ENCODE assay signal across 35 cellular contexts in genomic region chr4:1756079-1756478, GRCh38. TPM values are rescaled to one million over a fixed set of nuclear protein-coding genes. Genes with fewer than 3 reads are reported as not detected.
"Had no signal": no experiment of that assay in that cellular context is flagged by ENCODE, and none has a peak within 500 bp of the region (broad histone marks: within the 10 kb centered on the region; RNA-seq: fewer than 3 reads in every experiment).

No MANE protein-coding gene starts in this region.

- H3K4me1 ChIP-seq: adrenal gland, ascending aorta had no signal

- H3K9me3 Mint-ChIP-seq: activated naive CD4-positive, alpha-beta T cell treated with anti-CD3 and anti-CD28 coated beads for 36 hours; activated naive CD8-positive, alpha-beta T cell treated with anti-CD3 and anti-CD28 coated beads for 36 hours; brain; effector memory CD8-positive, alpha-beta T cell; natural killer cell treated with Interleukin-12 subunit alpha and Interleukin-12 subunit beta and Interleukin-15 and Interleukin-18, amount 100 ng/mL, for 72 hours; stimulated activated effector memory CD8-positive, alpha-beta T cell treated with anti-CD3 and anti-CD28 coated beads, Interleukin-12 subunit alpha, Interleukin-12 subunit beta, amount 100 ng/mL, for 72 hours; stimulated activated naive CD8-positive, alpha-beta T cell treated with anti-CD3 and anti-CD28 coated beads, Interleukin-15, Interleukin-2, amounts not matched to agents 100 ng/mL and 50 ng/mL, for 24 hours had no signal

- H3K4me3 Mint-ChIP-seq: activated naive CD4-positive, alpha-beta T cell treated with anti-CD3 and anti-CD28 coated beads for 36 hours; activated naive CD8-positive, alpha-beta T cell treated with anti-CD3 and anti-CD28 coated beads for 36 hours; brain; effector memory CD8-positive, alpha-beta T cell; natural killer cell treated with Interleukin-12 subunit alpha and Interleukin-12 subunit beta and Interleukin-15 and Interleukin-18, amount 100 ng/mL, for 72 hours; stimulated activated effector memory CD8-positive, alpha-beta T cell treated with anti-CD3 and anti-CD28 coated beads, Interleukin-12 subunit alpha, Interleukin-12 subunit beta, amount 100 ng/mL, for 72 hours; stimulated activated naive CD8-positive, alpha-beta T cell treated with anti-CD3 and anti-CD28 coated beads, Interleukin-15, Interleukin-2, amounts not matched to agents 100 ng/mL and 50 ng/mL, for 24 hours had no signal

- H3K27ac ChIP-seq: ascending aorta, cardiac muscle cell, colonic mucosa, heart left ventricle, lower lobe of right lung, neutrophil, ovary, thoracic aorta, uterus had no signal

- DNase-seq: activated CD4-positive, alpha-beta T cell treated with anti-CD3 and anti-CD28 coated beads for 4 hours; activated CD4-positive, alpha-beta T cell treated with anti-CD3 and anti-CD28 coated beads, Interleukin-2, amount 50 U/mL, for 4 hours; activated CD4-positive, CD25-positive, alpha-beta regulatory T cell; activated CD8-positive, alpha-beta memory T cell treated with anti-CD3 and anti-CD28 coated beads for 24 hours; activated effector memory CD4-positive, alpha-beta T cell treated with Interleukin-2 at 50 U/mL for 16 hours; activated naive CD4-positive, alpha-beta T cell treated with anti-CD3 and anti-CD28 coated beads for 36 hours; activated naive CD8-positive, alpha-beta T cell treated with anti-CD3 and anti-CD28 coated beads for 36 hours; cerebellar nuclear complex; colonic mucosa; effector memory CD8-positive, alpha-beta T cell; foreskin fibroblast; heart left ventricle; kidney glomerular epithelial cell; lower lobe of right lung; mesendoderm; mucosa of descending colon; ovary; stimulated activated CD4-positive, alpha-beta T cell treated with anti-CD3 and anti-CD28 coated beads, Interleukin-4, amount 100 ng/mL, for 24 hours; T1000; trophoblast cell; uterus had no signal

- H3K27ac Mint-ChIP-seq: activated naive CD4-positive, alpha-beta T cell treated with anti-CD3 and anti-CD28 coated beads for 36 hours; activated naive CD8-positive, alpha-beta T cell treated with anti-CD3 and anti-CD28 coated beads for 36 hours; brain; effector memory CD8-positive, alpha-beta T cell; natural killer cell treated with Interleukin-12 subunit alpha and Interleukin-12 subunit beta and Interleukin-15 and Interleukin-18, amount 100 ng/mL, for 72 hours; progenitor cell of endocrine pancreas; stimulated activated effector memory CD8-positive, alpha-beta T cell treated with anti-CD3 and anti-CD28 coated beads, Interleukin-12 subunit alpha, Interleukin-12 subunit beta, amount 100 ng/mL, for 72 hours; stimulated activated naive CD8-positive, alpha-beta T cell treated with anti-CD3 and anti-CD28 coated beads, Interleukin-15, Interleukin-2, amounts not matched to agents 100 ng/mL and 50 ng/mL, for 24 hours had no signal

- H3K27me3 ChIP-seq: adrenal gland, ascending aorta, cardiac muscle cell, colonic mucosa, heart left ventricle, ovary, uterus had no signal

- H3K4me1 Mint-ChIP-seq: stimulated activated effector memory CD8-positive, alpha-beta T cell treated with anti-CD3 and anti-CD28 coated beads, Interleukin-12 subunit alpha, Interleukin-12 subunit beta, amount 100 ng/mL, for 72 hours had no signal

- H3K36me3 ChIP-seq: adrenal gland, ascending aorta, cardiac muscle cell, colonic mucosa, heart left ventricle, lower lobe of right lung, neutrophil, ovary, thoracic aorta, uterus had no signal

- ATAC-seq: effector memory CD8-positive, alpha-beta T cell; heart left ventricle; left lobe of liver; lower lobe of right lung; mucosa of descending colon; natural killer cell treated with Interleukin-12 subunit alpha and Interleukin-12 subunit beta and Interleukin-15 and Interleukin-18, amount 100 ng/mL, for 72 hours; sciatic nerve; stimulated activated effector memory CD8-positive, alpha-beta T cell treated with anti-CD3 and anti-CD28 coated beads, Interleukin-12 subunit alpha, Interleukin-12 subunit beta, amount 100 ng/mL, for 72 hours had no signal

- H3K4me3 ChIP-seq: adrenal gland, ascending aorta, cardiac muscle cell, colonic mucosa, heart left ventricle, lower lobe of right lung, mucosa of descending colon, ovary, skin epidermis, thoracic aorta, uterus had no signal

- H3K36me3 Mint-ChIP-seq: activated naive CD8-positive, alpha-beta T cell treated with anti-CD3 and anti-CD28 coated beads for 36 hours; brain; natural killer cell treated with Interleukin-12 subunit alpha and Interleukin-12 subunit beta and Interleukin-15 and Interleukin-18, amount 100 ng/mL, for 72 hours; stimulated activated effector memory CD8-positive, alpha-beta T cell treated with anti-CD3 and anti-CD28 coated beads, Interleukin-12 subunit alpha, Interleukin-12 subunit beta, amount 100 ng/mL, for 72 hours had no signal

- H3K9me3 ChIP-seq: adrenal gland, ascending aorta, colonic mucosa, heart left ventricle, lower lobe of right lung, mucosa of descending colon, neutrophil, ovary, thoracic aorta, uterus had no signal

- H3K27me3 Mint-ChIP-seq: activated naive CD8-positive, alpha-beta T cell treated with anti-CD3 and anti-CD28 coated beads for 36 hours; brain; effector memory CD8-positive, alpha-beta T cell; natural killer cell treated with Interleukin-12 subunit alpha and Interleukin-12 subunit beta and Interleukin-15 and Interleukin-18, amount 100 ng/mL, for 72 hours; progenitor cell of endocrine pancreas; stimulated activated naive CD8-positive, alpha-beta T cell treated with anti-CD3 and anti-CD28 coated beads, Interleukin-15, Interleukin-2, amounts not matched to agents 100 ng/mL and 50 ng/mL, for 24 hours had no signal

RNA-seq across cellular contexts. Expression of gene FGFR3, which starts 37.0 kb away (rescaled TPM):
- total RNA-seq: activated naive CD8-positive, alpha-beta T cell treated with anti-CD3 and anti-CD28 coated beads for 36 hours; myocyte; natural killer cell treated with Interleukin-12 subunit alpha and Interleukin-12 subunit beta and Interleukin-15 and Interleukin-18, amount 100 ng/mL, for 72 hours had no signal
